Comparison of ENCODE assay signal across 10 cellular contexts in the genomic region with DNA sequence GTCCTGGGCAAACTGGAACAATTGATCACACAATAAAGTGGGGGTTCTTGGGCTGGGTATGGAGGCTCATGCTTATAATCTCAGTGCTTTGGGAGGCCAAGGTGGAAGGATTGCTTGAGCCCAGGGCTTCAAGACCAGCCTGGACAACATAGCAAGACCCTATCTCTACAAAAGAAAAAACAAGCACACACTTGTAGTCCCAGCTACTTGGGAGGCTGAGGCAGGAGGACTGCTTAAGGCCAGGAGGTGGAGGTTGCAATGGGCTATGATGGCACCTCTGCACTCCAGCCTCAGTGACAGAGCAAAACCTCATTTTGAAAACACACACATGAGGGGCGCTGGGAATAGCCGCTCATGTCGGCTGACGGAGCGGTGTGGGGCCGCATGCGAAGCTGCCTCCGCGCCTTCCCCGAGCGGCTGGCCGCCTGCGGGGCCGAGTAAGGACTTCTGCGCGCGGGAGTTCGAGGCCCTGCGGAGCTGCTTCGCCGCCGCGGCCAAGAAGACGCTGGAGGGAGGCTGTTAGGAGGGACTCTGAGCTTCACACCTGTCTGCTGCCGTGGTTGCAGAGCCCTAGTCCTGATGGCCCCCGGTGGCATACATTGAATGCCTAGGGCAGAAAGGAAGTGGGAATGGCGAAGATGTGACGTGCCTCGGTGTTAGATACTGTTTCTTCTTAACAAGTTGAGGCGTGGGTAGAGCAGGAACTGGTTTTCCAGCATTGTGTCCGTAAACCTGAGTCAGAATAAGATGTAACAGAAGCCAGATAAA. TPM values are rescaled to one million over a fixed set of nuclear protein-coding genes. Genes with fewer than 3 reads are reported as not detected.
A peak's percentile ranks its signal among the peaks of the same experiment; 100 is the strongest.
DNase-seq lines count a peak whose midpoint lies in the region; ATAC-seq and TF ChIP-seq lines count a peak whose summit lies in the region.
"Had no signal": no experiment of that assay in that cellular context is flagged by ENCODE, and none has a peak within 500 bp of the region (broad histone marks: within the 10 kb centered on the region; RNA-seq: fewer than 3 reads in every experiment).

No MANE protein-coding gene starts in this region.

- no peak overlapping the region for H2BK120ac ChIP-seq in mesendoderm (ENCODE audit: low read depth, low read length)

- no peak overlapping the region for H3K56ac ChIP-seq in mesendoderm (ENCODE audit: low read length)

- no peaks in the 10 kb centered on the region for H3K36me3 ChIP-seq in mesendoderm (ENCODE audit: control insufficient read depth, insufficient read depth, low read length)
- H3K36me3 ChIP-seq in gastroesophageal sphincter, result no peaks in the 10 kb centered on the region
- H3K36me3 ChIP-seq in thyroid gland, result no peaks in the 10 kb centered on the region
- H3K36me3 ChIP-seq: adrenal gland had no signal

- no peak overlapping the region for H2BK5ac ChIP-seq in mesendoderm (ENCODE audit: low read length)

- no peak overlapping the region for H3K4ac ChIP-seq in mesendoderm (ENCODE audit: low read depth, low read length)

- no peak overlapping the region for H3K18ac ChIP-seq in mesendoderm (ENCODE audit: low read length)

- H3K4me1 ChIP-seq in mesendoderm (ENCODE audit: control insufficient read depth, low read depth, low read length) (peaks cover 5% of the 10 kb centered on the region), gastroesophageal sphincter (peaks cover 0 to 12% (median 0%) of the 10 kb centered on the region in 3 donors), thyroid gland (peaks cover 19 to 49% of the 10 kb centered on the region in 2 donors)

- intact Hi-C loops in thyroid gland (cut with DNase I), result no loop called here

- H3K79me2 ChIP-seq in mesendoderm (ENCODE audit: control insufficient read depth, insufficient read depth, low read length), result no peaks in the 10 kb centered on the region

- TF ChIP-seq POLR2A in gastroesophageal sphincter (IDR thresholded peaks at IDR 0.05) (no peak), thyroid gland (IDR thresholded peaks at IDR 0.05) (no peak)

- TF ChIP-seq EP300 in gastroesophageal sphincter (IDR thresholded peaks at IDR 0.05), result no peak

- no peaks in the 10 kb centered on the region for H3K27me3 ChIP-seq in mesendoderm (ENCODE audit: insufficient read depth, low read length, poor library complexity)
- H3K27me3 ChIP-seq in gastroesophageal sphincter, result no peaks in the 10 kb centered on the region
- H3K27me3 ChIP-seq in thyroid gland, result no peaks in the 10 kb centered on the region

- H4K8ac ChIP-seq in mesendoderm (ENCODE audit: low read depth, low read length), result no peak overlapping the region

- H3K4me3 Mint-ChIP-seq in T-helper 17 cell (peak overlapping the region; percentile 63), endothelial cell (ENCODE audit: unreplicated experiment) (no peak overlapping the region)
- H3K4me3 Mint-ChIP-seq: neural crest cell had no signal

- H3K9me3 ChIP-seq in T-helper 17 cell (ENCODE audit: control insufficient read depth, low read length, poor library complexity, severe bottlenecking) (no peaks in the 10 kb centered on the region), gastroesophageal sphincter (no peaks in the 10 kb centered on the region), thyroid gland (no peaks in the 10 kb centered on the region)
- H3K9me3 ChIP-seq: adrenal gland had no signal

- TF ChIP-seq CTCF in gastroesophageal sphincter (IDR thresholded peaks at IDR 0.05) (no peak), thyroid gland (IDR thresholded peaks at IDR 0.05) (no peak), endothelial cell (IDR thresholded peaks at IDR 0.05; ENCODE audit: unreplicated experiment) (no peak)

- ATAC-seq in GM21576 (IDR thresholded peaks at IDR 0.05; ENCODE audit: unreplicated experiment) (peak; percentile 5), T-helper 17 cell (no peak), gastroesophageal sphincter (no peak)

- no peak overlapping the region for H2BK15ac ChIP-seq in mesendoderm (replicated peaks; ENCODE audit: low read depth)

- H3K4me1 Mint-ChIP-seq in T-helper 17 cell (peaks cover 29% of the 10 kb centered on the region), endothelial cell (ENCODE audit: unreplicated experiment) (peaks cover 16% of the 10 kb centered on the region)

- no peaks in the 10 kb centered on the region for H3K36me3 Mint-ChIP-seq in T-helper 17 cell (ENCODE audit: low read depth)
- no peaks in the 10 kb centered on the region for H3K36me3 Mint-ChIP-seq in endothelial cell (ENCODE audit: low read depth, unreplicated experiment)

- H3K9me3 Mint-ChIP-seq in endothelial cell (ENCODE audit: unreplicated experiment), result no peaks in the 10 kb centered on the region

- H3K4me2 ChIP-seq in mesendoderm (ENCODE audit: low read length), result no peak overlapping the region

- H3K27ac ChIP-seq in mesendoderm (ENCODE audit: low read depth, low read length) (peak overlapping the region; percentile 22), gastroesophageal sphincter (peak overlapping the region in 1 of 4 donors; percentile 54), thyroid gland (peak overlapping the region in 1 of 3 donors; percentile 76)
- H3K27ac ChIP-seq: adrenal gland had no signal

- H3K27me3 Mint-ChIP-seq in T-helper 17 cell, result no peaks in the 10 kb centered on the region
- H3K27me3 Mint-ChIP-seq in endothelial cell (ENCODE audit: unreplicated experiment), result peaks cover 17% of the 10 kb centered on the region

- H4K5ac ChIP-seq in mesendoderm (ENCODE audit: low read length), result no peak overlapping the region

- H2AK5ac ChIP-seq in mesendoderm (ENCODE audit: low read length), result no peak overlapping the region

- no peak overlapping the region for H3K9ac ChIP-seq in mesendoderm (ENCODE audit: low read length)

- H3K4me3 ChIP-seq in mesendoderm (ENCODE audit: low read length), result no peak overlapping the region
- H3K4me3 ChIP-seq in gastroesophageal sphincter, result no peak overlapping the region
- H3K4me3 ChIP-seq in thyroid gland (replicated peaks in 1 of 3), result no peak overlapping the region
- H3K4me3 ChIP-seq: adrenal gland had no signal

- peak overlapping the region; percentile 79 for H3K27ac Mint-ChIP-seq in T-helper 17 cell
- no peak overlapping the region for H3K27ac Mint-ChIP-seq in endothelial cell (ENCODE audit: unreplicated experiment)

- no peaks in the 10 kb centered on the region for H3K79me1 ChIP-seq in mesendoderm (ENCODE audit: low read length)

- DNase-seq in COLO668 (lab: John Stamatoyannopoulos, UW; ENCODE audit: unreplicated experiment) (peak; percentile 34), T-helper 17 cell (no peak), mesendoderm (no peak), thyroid gland (no peak), endothelial cell (ENCODE audit: low spot score) (no peak), NAMALWA (ENCODE audit: low spot score) (no peak)

- H3K23ac ChIP-seq in mesendoderm (ENCODE audit: low read length), result no peak overlapping the region

- WGBS in mesendoderm (ENCODE audit: extremely low coverage, insufficient coverage, low lambda C conversion rate), result no CpG with 5 or more reads among the region's 31 CpGs
- WGBS in gastroesophageal sphincter (ENCODE audit: low coverage in 1 of 2), 2 donors, result 51 to 56% methylated on average over 5 to 7 of the region's 31 CpGs
- 67 to 82% methylated on average over 31 of the region's 31 CpGs for WGBS in thyroid gland, 2 donors

RNA-seq across cellular contexts. Expression of gene ACBD3, which starts 59.5 kb away (rescaled TPM):
- total RNA-seq in T-helper 17 cell, result 10 to 100 TPM; 22.0 to 27.0 TPM
- polyA plus RNA-seq in mesendoderm (2013, experiment 1 of 2), result 29.2 TPM
- polyA plus RNA-seq in mesendoderm (2013, experiment 2 of 2), result 28.6 TPM
- total RNA-seq in gastroesophageal sphincter, result 10 to 100 TPM; 30.0 to 48.8 (median 34.3) TPM
- total RNA-seq in thyroid gland, result 10 to 100 TPM; 56.4 to 74.2 (median 66.0) TPM
- total RNA-seq in endothelial cell (ENCODE audit: unreplicated experiment), result 27.4 TPM
